11 cellular contexts compared by ENCODE assay signal in genomic region chr14:65832431-65833253, GRCh38.
DNase-seq lines count a peak whose midpoint lies in the region; TF ChIP-seq lines count a peak whose summit lies in the region.
"Had no signal": no experiment of that assay in that cellular context is flagged by ENCODE, and none has a peak within 500 bp of the region (broad histone marks: within the 10 kb centered on the region; RNA-seq: fewer than 3 reads in every experiment).

No MANE protein-coding gene starts in this region.

- no peak for TF ChIP-seq CTCF in GM10266 (IDR thresholded peaks at IDR 0.05; ENCODE audit: control insufficient read depth, insufficient read depth, low read depth, missing control alignments)

- DNase-seq in A172 (ENCODE audit: low spot score) (peak; percentile 10), GM03348 (ENCODE audit: low spot score) (peak; percentile 62), SK-MEL-5 (ENCODE audit: low read depth, low spot score) (peak; percentile 37), glomerular visceral epithelial cell (ENCODE audit: extremely low spot score) (peak; percentile 30), GM10266 (ENCODE audit: extremely low spot score) (no peak), SW 1271 (lab: John Stamatoyannopoulos, UW) (no peak), mesenteric fat pad (ENCODE audit: low spot score) (no peak), activated T-cell treated with anti-CD3 and anti-CD28 coated beads for 4 hours (no peak)
- DNase-seq: GDM1, naive B cell, Peyer's patch had no signal

- in situ Hi-C loops in SK-MEL-5 (cut with HindIII; ENCODE audit: low pct_unique_long_range_greater_than_20kb, low sequenced_read_pairs) = no loop called here

Comparison
In these comparisons a context has a peak if more than half of its experiments do, and no peak if none do; other contexts are left out.
1. DNase-seq: peak in A172 (single experiment), GM03348 (single experiment), SK-MEL-5 (single experiment) and glomerular visceral epithelial cell (single experiment); none in GM10266 (single experiment), SW 1271 (0 of 2), mesenteric fat pad (single experiment) and activated T-cell treated with anti-CD3 and anti-CD28 coated beads for 4 hours (single experiment).